Comparison of ENCODE assay signal across 32 cellular contexts in genomic region chr6:112309244-112309643, GRCh38. TPM values are rescaled to one million over a fixed set of nuclear protein-coding genes. Genes with fewer than 3 reads are reported as not detected.
"Had no signal": no experiment of that assay in that cellular context is flagged by ENCODE, and none has a peak within 500 bp of the region (broad histone marks: within the 10 kb centered on the region; RNA-seq: fewer than 3 reads in every experiment).

No MANE protein-coding gene starts in this region.

- H3K9me3 ChIP-seq: esophagus muscularis mucosa, gastrocnemius medialis had no signal

- H3K4me3 ChIP-seq: coronary artery, dorsolateral prefrontal cortex, esophagus muscularis mucosa, gastrocnemius medialis had no signal

- H3K36me3 Mint-ChIP-seq: activated naive CD4-positive, alpha-beta T cell treated with anti-CD3 and anti-CD28 coated beads, Interleukin-2, amount 10 ng/mL, durations not matched to agents 7 days and 5 days; activated naive CD4-positive, alpha-beta T cell treated with anti-CD3 and anti-CD28 coated beads, Interleukin-2, amount 50 U/mL, for 72 hours; activated naive CD8-positive, alpha-beta T cell treated with anti-CD3 and anti-CD28 coated beads, Interleukin-2, amount 10 ng/mL, durations not matched to agents 7 days and 5 days had no signal

- H3K4me3 Mint-ChIP-seq: activated CD4-positive, alpha-beta memory T cell treated with anti-CD3 and anti-CD28 coated beads, Interleukin-2, amount 10 ng/mL, durations not matched to agents 7 days and 5 days; activated CD4-positive, alpha-beta T cell treated with anti-CD3 and anti-CD28 coated beads for 36 hours; activated CD4-positive, alpha-beta T cell treated with anti-CD3 and anti-CD28 coated beads, Interleukin-2, amount 10 ng/mL, durations not matched to agents 24 days and 14 days; activated naive CD4-positive, alpha-beta T cell treated with anti-CD3 and anti-CD28 coated beads, Interleukin-2, amount 10 ng/mL, durations not matched to agents 7 days and 5 days; activated naive CD8-positive, alpha-beta T cell treated with anti-CD3 and anti-CD28 coated beads, Interleukin-2, amount 10 ng/mL, durations not matched to agents 7 days and 5 days; activated T-cell treated with anti-CD3 and anti-CD28 coated beads, Interleukin-2, amount 50 U/mL, for 24 hours; activated T-cell treated with anti-CD3 and anti-CD28 coated beads, Interleukin-2, amount 50 U/mL, for 72 hours; central memory CD8-positive, alpha-beta T cell; dendritic cell treated with granulocyte-macrophage colony-stimulating factor and Interleukin-4, amounts not matched to agents 40 ng/mL and 50 ng/mL, for 4 days; endodermal cell had no signal

- H3K27ac ChIP-seq: brain microvascular endothelial cell, coronary artery, dorsolateral prefrontal cortex, esophagus muscularis mucosa, foreskin keratinocyte, gastrocnemius medialis had no signal

- H3K27ac Mint-ChIP-seq: activated CD4-positive, alpha-beta memory T cell treated with anti-CD3 and anti-CD28 coated beads, Interleukin-2, amount 10 ng/mL, durations not matched to agents 7 days and 5 days; activated CD4-positive, alpha-beta T cell treated with anti-CD3 and anti-CD28 coated beads for 36 hours; activated CD4-positive, alpha-beta T cell treated with anti-CD3 and anti-CD28 coated beads, Interleukin-2, amount 10 ng/mL, durations not matched to agents 24 days and 14 days; activated naive CD4-positive, alpha-beta T cell treated with anti-CD3 and anti-CD28 coated beads, Interleukin-2, amount 10 ng/mL, durations not matched to agents 7 days and 5 days; activated naive CD4-positive, alpha-beta T cell treated with anti-CD3 and anti-CD28 coated beads, Interleukin-2, amount 50 U/mL, for 72 hours; activated naive CD8-positive, alpha-beta T cell treated with anti-CD3 and anti-CD28 coated beads, Interleukin-2, amount 10 ng/mL, durations not matched to agents 7 days and 5 days; activated T-cell treated with anti-CD3 and anti-CD28 coated beads, Interleukin-2, amount 50 U/mL, for 24 hours; activated T-cell treated with anti-CD3 and anti-CD28 coated beads, Interleukin-2, amount 50 U/mL, for 72 hours; dendritic cell treated with granulocyte-macrophage colony-stimulating factor and Interleukin-4, amounts not matched to agents 40 ng/mL and 50 ng/mL, for 4 days; endodermal cell had no signal

- H3K4me1 ChIP-seq: foreskin keratinocyte, gastrocnemius medialis had no signal

- H3K9me3 Mint-ChIP-seq: activated CD4-positive, alpha-beta memory T cell treated with anti-CD3 and anti-CD28 coated beads, Interleukin-2, amount 10 ng/mL, durations not matched to agents 7 days and 5 days; activated CD4-positive, alpha-beta T cell treated with anti-CD3 and anti-CD28 coated beads, Interleukin-2, amount 10 ng/mL, durations not matched to agents 24 days and 14 days; activated naive CD4-positive, alpha-beta T cell treated with anti-CD3 and anti-CD28 coated beads, Interleukin-2, amount 10 ng/mL, durations not matched to agents 7 days and 5 days; activated naive CD4-positive, alpha-beta T cell treated with anti-CD3 and anti-CD28 coated beads, Interleukin-2, amount 50 U/mL, for 72 hours; activated naive CD8-positive, alpha-beta T cell treated with anti-CD3 and anti-CD28 coated beads, Interleukin-2, amount 10 ng/mL, durations not matched to agents 7 days and 5 days; activated T-cell treated with anti-CD3 and anti-CD28 coated beads, Interleukin-2, amount 50 U/mL, for 24 hours; activated T-cell treated with anti-CD3 and anti-CD28 coated beads, Interleukin-2, amount 50 U/mL, for 72 hours; central memory CD8-positive, alpha-beta T cell; dendritic cell treated with granulocyte-macrophage colony-stimulating factor and Interleukin-4, amounts not matched to agents 40 ng/mL and 50 ng/mL, for 4 days; endodermal cell had no signal

- DNase-seq: activated CD4-positive, alpha-beta memory T cell treated with anti-CD3 and anti-CD28 coated beads, Interleukin-2, amount 10 ng/mL, durations not matched to agents 7 days and 5 days; activated CD4-positive, alpha-beta T cell treated with anti-CD3 and anti-CD28 coated beads for 36 hours; activated CD4-positive, alpha-beta T cell treated with anti-CD3 and anti-CD28 coated beads, Interleukin-2, amount 10 ng/mL, durations not matched to agents 24 days and 14 days; activated CD4-positive, alpha-beta T cell treated with anti-CD3 and anti-CD28 coated beads, Interleukin-2, amount 50 U/mL, for 4 hours; activated CD4-positive, CD25-positive, alpha-beta regulatory T cell; activated CD4-positive, CD25-positive, alpha-beta regulatory T cell treated with anti-CD3 and anti-CD28 coated beads, Interleukin-2, amount 50 U/mL, for 72 hours; activated CD8-positive, alpha-beta memory T cell treated with anti-CD3 and anti-CD28 coated beads, Interleukin-2, amount 50 U/mL, for 48 hours; activated gamma-delta T cell; activated naive CD4-positive, alpha-beta T cell; activated naive CD4-positive, alpha-beta T cell treated with anti-CD3 and anti-CD28 coated beads, Interleukin-2, amount 10 ng/mL, durations not matched to agents 7 days and 5 days; activated naive CD8-positive, alpha-beta T cell treated with anti-CD3 and anti-CD28 coated beads, Interleukin-2, amount 10 ng/mL, durations not matched to agents 7 days and 5 days; activated T-cell treated with anti-CD3 and anti-CD28 coated beads for 4 hours; activated T-cell treated with anti-CD3 and anti-CD28 coated beads, Interleukin-2, amount 50 U/mL, for 24 hours; activated T-cell treated with anti-CD3 and anti-CD28 coated beads, Interleukin-2, amount 50 U/mL, for 72 hours; amniotic stem cell; anterior cingulate cortex; brain microvascular endothelial cell; dorsolateral prefrontal cortex; effector memory CD4-positive, alpha-beta T cell; endodermal cell; erythroblast; foreskin keratinocyte; T-helper 2 cell had no signal

- H3K36me3 ChIP-seq: brain microvascular endothelial cell, esophagus muscularis mucosa, gastrocnemius medialis had no signal

- H3K27me3 Mint-ChIP-seq: dendritic cell treated with granulocyte-macrophage colony-stimulating factor and Interleukin-4, amounts not matched to agents 40 ng/mL and 50 ng/mL, for 4 days had no signal

- H3K27me3 ChIP-seq: brain microvascular endothelial cell, dorsolateral prefrontal cortex, esophagus muscularis mucosa, gastrocnemius medialis had no signal

- H3K4me1 Mint-ChIP-seq: activated CD4-positive, alpha-beta memory T cell treated with anti-CD3 and anti-CD28 coated beads, Interleukin-2, amount 10 ng/mL, durations not matched to agents 7 days and 5 days; activated CD4-positive, alpha-beta T cell treated with anti-CD3 and anti-CD28 coated beads for 36 hours; activated CD4-positive, alpha-beta T cell treated with anti-CD3 and anti-CD28 coated beads, Interleukin-2, amount 10 ng/mL, durations not matched to agents 24 days and 14 days; activated naive CD4-positive, alpha-beta T cell treated with anti-CD3 and anti-CD28 coated beads, Interleukin-2, amount 10 ng/mL, durations not matched to agents 7 days and 5 days; activated naive CD8-positive, alpha-beta T cell treated with anti-CD3 and anti-CD28 coated beads, Interleukin-2, amount 10 ng/mL, durations not matched to agents 7 days and 5 days; central memory CD8-positive, alpha-beta T cell; endodermal cell had no signal

RNA-seq across cellular contexts. Expression of gene RFPL4B, which starts 37.9 kb away (rescaled TPM):
- total RNA-seq: activated CD4-positive, alpha-beta memory T cell treated with anti-CD3 and anti-CD28 coated beads, Interleukin-2, amount 10 ng/mL, durations not matched to agents 7 days and 5 days; activated CD4-positive, alpha-beta T cell treated with anti-CD3 and anti-CD28 coated beads for 36 hours; activated CD4-positive, alpha-beta T cell treated with anti-CD3 and anti-CD28 coated beads, Interleukin-2, amount 10 ng/mL, durations not matched to agents 24 days and 14 days; activated naive CD4-positive, alpha-beta T cell treated with anti-CD3 and anti-CD28 coated beads, Interleukin-2, amount 50 U/mL, for 72 hours; activated naive CD8-positive, alpha-beta T cell treated with anti-CD3 and anti-CD28 coated beads, Interleukin-2, amount 10 ng/mL, durations not matched to agents 7 days and 5 days; activated T-cell treated with anti-CD3 and anti-CD28 coated beads, Interleukin-2, amount 50 U/mL, for 72 hours; bronchial epithelial cell; cerebellum; endodermal cell; esophagus muscularis mucosa; foreskin keratinocyte; gastrocnemius medialis; T-helper 1 cell treated with Interleukin-12 subunit alpha and Interleukin-12 subunit beta and Interleukin-4 antibody, amounts not matched to agents 30 ng/mL and 1 ng/mL, for 36 hours had no signal
- polyA plus RNA-seq: foreskin keratinocyte had no signal

RNA-seq across cellular contexts. Expression of gene LAMA4, which starts 54.9 kb away (rescaled TPM):
- total RNA-seq: activated CD4-positive, alpha-beta memory T cell treated with anti-CD3 and anti-CD28 coated beads, Interleukin-2, amount 10 ng/mL, durations not matched to agents 7 days and 5 days; activated CD4-positive, alpha-beta T cell treated with anti-CD3 and anti-CD28 coated beads, Interleukin-2, amount 10 ng/mL, durations not matched to agents 24 days and 14 days; activated naive CD4-positive, alpha-beta T cell treated with anti-CD3 and anti-CD28 coated beads, Interleukin-2, amount 50 U/mL, for 72 hours; activated naive CD8-positive, alpha-beta T cell treated with anti-CD3 and anti-CD28 coated beads, Interleukin-2, amount 10 ng/mL, durations not matched to agents 7 days and 5 days; foreskin keratinocyte; T-helper 1 cell treated with Interleukin-12 subunit alpha and Interleukin-12 subunit beta and Interleukin-4 antibody, amounts not matched to agents 30 ng/mL and 1 ng/mL, for 36 hours had no signal
